In genomic region chr18:74626311-74626874, GRCh38 we compare ENCODE assay signal across 31 cellular contexts.
"Had no signal": no experiment of that assay in that cellular context is flagged by ENCODE, and none has a peak within 500 bp of the region (broad histone marks: within the 10 kb centered on the region; RNA-seq: fewer than 3 reads in every experiment).

No MANE protein-coding gene starts in this region.

- H3K4me1 Mint-ChIP-seq: brain, endodermal cell had no signal

- H3K27ac Mint-ChIP-seq: activated CD4-positive, alpha-beta T cell treated with anti-CD3 and anti-CD28 coated beads, Interleukin-2, amount 10 ng/mL, durations not matched to agents 7 days and 5 days; activated CD8-positive, alpha-beta T cell treated with anti-CD3 and anti-CD28 coated beads for 36 hours; activated naive CD8-positive, alpha-beta T cell; activated T-helper 17 cell treated with anti-CD3 and anti-CD28 coated beads, Interleukin-2, amount 50 U/mL, for 72 hours; brain; endodermal cell had no signal

- H3K27ac ChIP-seq: breast epithelium, cardiac muscle cell, colonic mucosa, dorsolateral prefrontal cortex had no signal

- H3K4me1 ChIP-seq: breast epithelium, colonic mucosa had no signal

- DNase-seq: activated CD4-positive, alpha-beta T cell treated with anti-CD3 and anti-CD28 coated beads for 4 hours; activated CD4-positive, alpha-beta T cell treated with anti-CD3 and anti-CD28 coated beads, Interleukin-2, amount 10 ng/mL, durations not matched to agents 7 days and 5 days; activated CD4-positive, alpha-beta T cell treated with anti-CD3 and anti-CD28 coated beads, Interleukin-2, amount 50 U/mL, for 48 hours; activated CD4-positive, CD25-positive, alpha-beta regulatory T cell; activated CD4-positive, CD25-positive, alpha-beta regulatory T cell treated with anti-CD3 and anti-CD28 coated beads, Interleukin-2, amount 50 U/mL, for 72 hours; activated CD8-positive, alpha-beta memory T cell treated with anti-CD3 and anti-CD28 coated beads for 24 hours; activated CD8-positive, alpha-beta T cell treated with anti-CD3 and anti-CD28 coated beads for 36 hours; activated effector memory CD4-positive, alpha-beta T cell treated with Interleukin-2 at 50 U/mL for 16 hours; activated gamma-delta T cell treated with Interleukin-2 at 50 U/mL for 16 hours; activated naive CD4-positive, alpha-beta T cell treated with anti-CD3 and anti-CD28 coated beads, Interleukin-2, amount 50 U/mL, for 16 hours; activated naive CD4-positive, alpha-beta T cell treated with Interleukin-2 at 50 U/mL for 16 hours; activated T-cell treated with anti-CD3 and anti-CD28 coated beads, Interleukin-2, amount 50 U/mL, for 4 hours; amniotic stem cell; anterior cingulate cortex; central memory CD4-positive, alpha-beta T cell; cerebellar nuclear complex; colonic mucosa; dorsolateral prefrontal cortex; effector memory CD4-positive, alpha-beta T cell; endodermal cell; foreskin fibroblast; head of caudate nucleus; T-helper 1 cell; T-helper 2 cell had no signal

- H3K9me3 Mint-ChIP-seq: activated CD4-positive, alpha-beta T cell treated with anti-CD3 and anti-CD28 coated beads, Interleukin-2, amount 10 ng/mL, durations not matched to agents 7 days and 5 days; activated T-cell treated with anti-CD3 and anti-CD28 coated beads, Interleukin-2, amount 50 U/mL, for 4 hours; activated T-helper 17 cell treated with anti-CD3 and anti-CD28 coated beads, Interleukin-2, amount 50 U/mL, for 72 hours; brain; endodermal cell had no signal

- H3K4me3 ChIP-seq: breast epithelium, cardiac muscle cell, colonic mucosa, dorsolateral prefrontal cortex had no signal

- H3K27me3 ChIP-seq: breast epithelium, cardiac muscle cell, colonic mucosa, dorsolateral prefrontal cortex had no signal

- H3K9me3 ChIP-seq: breast epithelium, colonic mucosa had no signal

- H3K36me3 Mint-ChIP-seq: activated naive CD8-positive, alpha-beta T cell had no signal

- H3K36me3 ChIP-seq: breast epithelium, cardiac muscle cell, colonic mucosa had no signal

- ATAC-seq: activated CD8-positive, alpha-beta T cell treated with anti-CD3 and anti-CD28 coated beads for 36 hours; activated T-cell treated with anti-CD3 and anti-CD28 coated beads, Interleukin-2, amount 50 U/mL, for 4 hours; activated T-helper 17 cell treated with anti-CD3 and anti-CD28 coated beads, Interleukin-2, amount 50 U/mL, for 72 hours; esophagus mucosa had no signal

- FAIRE-seq: frontal cortex had no signal

- H3K4me3 Mint-ChIP-seq: activated CD4-positive, alpha-beta T cell treated with anti-CD3 and anti-CD28 coated beads, Interleukin-2, amount 10 ng/mL, durations not matched to agents 7 days and 5 days; activated CD8-positive, alpha-beta T cell treated with anti-CD3 and anti-CD28 coated beads for 36 hours; activated naive CD8-positive, alpha-beta T cell; activated T-cell treated with anti-CD3 and anti-CD28 coated beads, Interleukin-2, amount 50 U/mL, for 4 hours; activated T-helper 17 cell treated with anti-CD3 and anti-CD28 coated beads, Interleukin-2, amount 50 U/mL, for 72 hours; brain; endodermal cell had no signal

- H3K27me3 Mint-ChIP-seq: activated CD4-positive, alpha-beta T cell treated with anti-CD3 and anti-CD28 coated beads, Interleukin-2, amount 10 ng/mL, durations not matched to agents 7 days and 5 days; activated CD8-positive, alpha-beta T cell treated with anti-CD3 and anti-CD28 coated beads for 36 hours; activated naive CD8-positive, alpha-beta T cell; activated T-helper 17 cell treated with anti-CD3 and anti-CD28 coated beads, Interleukin-2, amount 50 U/mL, for 72 hours; brain had no signal
